Comparison of ENCODE assay signal across 10 cellular contexts in the genomic region with DNA sequence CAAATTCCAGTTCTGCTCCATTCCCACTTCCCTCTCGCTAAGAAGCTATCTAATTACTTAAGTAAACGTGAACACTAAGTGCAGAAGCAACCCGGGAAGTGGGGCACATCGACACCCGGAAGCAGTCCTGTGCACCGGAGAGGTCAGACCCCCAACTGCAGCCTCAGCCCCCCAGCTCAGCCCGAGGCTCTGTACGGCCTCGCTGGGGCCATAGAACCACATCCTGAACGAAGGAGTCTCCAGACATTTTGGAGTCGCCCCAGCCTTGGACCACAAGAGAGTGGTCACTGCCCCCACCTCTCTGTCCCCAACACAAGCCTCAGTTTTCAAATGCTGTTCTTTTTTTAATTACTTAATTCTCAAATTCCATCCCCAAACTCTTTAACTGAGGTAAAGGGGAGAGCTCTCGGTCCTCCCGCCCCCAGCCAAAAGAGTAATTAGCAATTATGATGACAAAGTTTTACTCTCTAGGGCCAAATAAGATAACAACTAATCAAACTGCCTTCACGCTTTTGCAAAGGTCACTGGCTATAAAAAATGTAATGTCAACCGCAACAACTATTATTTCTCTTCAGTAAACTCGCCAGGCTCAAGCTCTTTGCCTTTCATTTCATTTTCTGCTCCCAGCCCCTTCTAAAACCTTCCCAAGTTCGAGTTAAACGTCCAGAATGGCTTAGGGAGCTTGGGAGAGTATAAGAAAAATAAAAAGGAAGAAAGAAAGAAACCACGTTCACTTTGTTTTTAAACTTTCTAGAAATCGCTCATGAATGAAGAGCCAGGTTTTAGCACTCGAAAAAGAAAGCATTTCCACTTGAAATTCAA. TPM values are rescaled to one million over a fixed set of nuclear protein-coding genes. Genes with fewer than 3 reads are reported as not detected.
DNase-seq lines count a peak whose midpoint lies in the region; ATAC-seq, FAIRE-seq and TF ChIP-seq lines count a peak whose summit lies in the region.
"Had no signal": no experiment of that assay in that cellular context is flagged by ENCODE, and none has a peak within 500 bp of the region (broad histone marks: within the 10 kb centered on the region; RNA-seq: fewer than 3 reads in every experiment).

No MANE protein-coding gene starts in this region.

- no peaks in the 10 kb centered on the region for H3K36me3 ChIP-seq in GM23338 (ENCODE audit: insufficient read depth)
- H3K36me3 ChIP-seq in astrocyte (ENCODE audit: insufficient read depth, low read length): no peaks in the 10 kb centered on the region

- H3K4me1 ChIP-seq in GM23338 (ENCODE audit: insufficient read depth): peaks cover 72% of the 10 kb centered on the region
- peaks cover 32% of the 10 kb centered on the region for H3K4me1 ChIP-seq in astrocyte (ENCODE audit: insufficient read depth, low read length)

- no peaks in the 10 kb centered on the region for H3K36me3 Mint-ChIP-seq in CD4-positive, alpha-beta T cell (ENCODE audit: low read depth)
- peaks cover 4% of the 10 kb centered on the region; the same call in 1 of the 3 replicates for H3K36me3 Mint-ChIP-seq in GM23338 (ENCODE audit: low read depth)
- H3K36me3 Mint-ChIP-seq in astrocyte (ENCODE audit: low read depth, unreplicated experiment): peaks cover 8% of the 10 kb centered on the region
- H3K36me3 Mint-ChIP-seq in mesothelial cell of epicardium: no peaks in the 10 kb centered on the region

- CTCF ChIA-PET in CD4-positive, alpha-beta T cell (lab: Charles Lee): no interaction called here

- H3K27ac ChIP-seq in CD4-positive, alpha-beta T cell (ENCODE audit: low read depth, low read length): no peak overlapping the region
- H3K27ac ChIP-seq in GM23338 (ENCODE audit: low read depth): no peak overlapping the region
- peak overlapping the region; percentile 66 for H3K27ac ChIP-seq in astrocyte (ENCODE audit: low read depth, low read length)

- H3K4me3 Mint-ChIP-seq in CD4-positive, alpha-beta T cell: peak overlapping the region; percentile 84
- H3K4me3 Mint-ChIP-seq in GM23338 (peak overlapping the region; percentile 66), astrocyte (ENCODE audit: unreplicated experiment) (peak overlapping the region; percentile 82), mesothelial cell of epicardium (peak overlapping the region; percentile 28)

- H3K4me2 ChIP-seq in GM23338: peak overlapping the region; percentile 74
- peak overlapping the region; percentile 99 for H3K4me2 ChIP-seq in astrocyte (ENCODE audit: low read length)

- H3K27me3 Mint-ChIP-seq in CD4-positive, alpha-beta T cell: peaks cover 85% of the 10 kb centered on the region
- H3K27me3 Mint-ChIP-seq in GM23338 (ENCODE audit: insufficient read depth, low read depth, poor library complexity) (peaks cover 96% of the 10 kb centered on the region), astrocyte (ENCODE audit: low read depth, unreplicated experiment) (peaks cover 69% of the 10 kb centered on the region), mesothelial cell of epicardium (ENCODE audit: low read depth) (peaks cover 95% of the 10 kb centered on the region)

- H3K27me3 ChIP-seq in CD4-positive, alpha-beta T cell (ENCODE audit: control insufficient read depth, insufficient read depth, low read length): peaks cover 97% of the 10 kb centered on the region
- H3K27me3 ChIP-seq in GM23338 (ENCODE audit: insufficient read depth) (peaks cover 99% of the 10 kb centered on the region), astrocyte (ENCODE audit: insufficient read depth, low read length) (peaks cover 48% of the 10 kb centered on the region)

- H3K4me3 ChIP-seq in GM23338 (peak overlapping the region; percentile 71), astrocyte (ENCODE audit: insufficient read depth, low read depth, low read length) (peak overlapping the region; percentile 70)

- H4K20me1 ChIP-seq in GM23338 (replicated peaks; ENCODE audit: insufficient read depth) (peaks cover 11% of the 10 kb centered on the region), astrocyte (ENCODE audit: insufficient read depth, low read length) (peaks cover 20% of the 10 kb centered on the region)

- intact Hi-C loops in CD4-positive, alpha-beta T cell (cut with DNase I, micrococcal nuclease): no loop called here

- H3K79me2 ChIP-seq in GM23338 (replicated peaks; ENCODE audit: insufficient read depth) (no peaks in the 10 kb centered on the region), astrocyte (ENCODE audit: insufficient read depth, low read length) (peaks cover 71% of the 10 kb centered on the region)

- H2AFZ ChIP-seq in GM23338 (0 out of 2 replicates have a peak overlapping the region, but pooled peaks have one; percentile 38), astrocyte (ENCODE audit: low read depth, low read length) (peak overlapping the region; percentile 11)

- H3K9ac ChIP-seq in astrocyte (ENCODE audit: low read length): peak overlapping the region; percentile 92

- no peak overlapping the region for H3K27ac Mint-ChIP-seq in CD4-positive, alpha-beta T cell
- H3K27ac Mint-ChIP-seq in GM23338: no peak overlapping the region
- no peak overlapping the region for H3K27ac Mint-ChIP-seq in astrocyte (ENCODE audit: unreplicated experiment)
- no peak overlapping the region for H3K27ac Mint-ChIP-seq in mesothelial cell of epicardium
- H3K27ac Mint-ChIP-seq: dendritic cell treated with granulocyte-macrophage colony-stimulating factor and Interleukin-4, amounts not matched to agents 40 ng/mL and 50 ng/mL, for 4 days had no signal

- no peak for DNase-seq in CD4-positive, alpha-beta T cell
- peak; percentile 22 for DNase-seq in GM23338 (ENCODE audit: low spot score)
- peak; percentile 27 for DNase-seq in astrocyte (ENCODE audit: low read depth)
- no peak for DNase-seq in mesothelial cell of epicardium (ENCODE audit: low spot score in 2 of 2, unreplicated experiment in 2 of 2)
- DNase-seq in urothelium cell line (ENCODE audit: low spot score): no peak
- DNase-seq in putamen (ENCODE audit: low spot score): no peak

- no peaks in the 10 kb centered on the region for H3K9me2 ChIP-seq in GM23338 (ENCODE audit: insufficient read depth)

- H3K4me1 Mint-ChIP-seq in CD4-positive, alpha-beta T cell (ENCODE audit: low read depth): peaks cover 67% of the 10 kb centered on the region
- peaks cover 60% of the 10 kb centered on the region for H3K4me1 Mint-ChIP-seq in GM23338
- peaks cover 2% of the 10 kb centered on the region for H3K4me1 Mint-ChIP-seq in astrocyte (ENCODE audit: low read depth, unreplicated experiment)
- H3K4me1 Mint-ChIP-seq in mesothelial cell of epicardium: peaks cover 35% of the 10 kb centered on the region

- no peak for TF ChIP-seq CTCF in CD4-positive, alpha-beta T cell (IDR thresholded peaks at IDR 0.05)
- no peak for TF ChIP-seq CTCF in GM23338 (conservative IDR thresholded peaks at IDR 0.05; ENCODE audit: low read depth in 2 of 2)
- no peak for TF ChIP-seq CTCF in astrocyte (IDR thresholded peaks at IDR 0.05; ENCODE audit: insufficient read depth, low read depth, low read length)
- no peak for TF ChIP-seq CTCF in mesothelial cell of epicardium (IDR thresholded peaks at IDR 0.05; ENCODE audit: unreplicated experiment)

- H3F3A ChIP-seq in GM23338 (replicated peaks; ENCODE audit: low read depth): peaks cover 44% of the 10 kb centered on the region

- no peaks in the 10 kb centered on the region for H3K9me3 ChIP-seq in CD4-positive, alpha-beta T cell (ENCODE audit: control insufficient read depth, low read length)
- H3K9me3 ChIP-seq in astrocyte (ENCODE audit: insufficient read depth, low read depth, low read length): no peaks in the 10 kb centered on the region

- FAIRE-seq in astrocyte (lab: Jason Lieb, UNC): no peak
- no peak for FAIRE-seq in urothelium cell line (lab: Jason Lieb, UNC)

- H3K9me3 Mint-ChIP-seq in CD4-positive, alpha-beta T cell: peaks cover 2% of the 10 kb centered on the region
- H3K9me3 Mint-ChIP-seq in GM23338 (peaks cover 13% of the 10 kb centered on the region; the same call in 2 of the 3 replicates), astrocyte (ENCODE audit: unreplicated experiment) (peaks cover 25% of the 10 kb centered on the region), mesothelial cell of epicardium (no peaks in the 10 kb centered on the region)

- POLR2A ChIA-PET in CD4-positive, alpha-beta T cell (lab: Charles Lee): no interaction called here

- ATAC-seq in CD4-positive, alpha-beta T cell (ENCODE audit: poor library complexity): no peak
- ATAC-seq in GM23338 (no peak), HG03432 (IDR thresholded peaks at IDR 0.05; ENCODE audit: unreplicated experiment) (no peak), GM21423 (IDR thresholded peaks at IDR 0.05; ENCODE audit: unreplicated experiment) (no peak)

TF ChIP-seq in GM23338, 12 proteins besides CTCF, POLR2A, EP300 and RAD21:
- TF ChIP-seq EZH2 (IDR thresholded peaks at IDR 0.05; ENCODE audit: low read depth, unreplicated experiment) (peak; percentile 86), ETS1 (IDR thresholded peaks at IDR 0.05) (no peak)

RNA-seq across cellular contexts. Expression of gene PAX6, which starts 2.2 kb away (rescaled TPM):
- not detected for total RNA-seq in CD4-positive, alpha-beta T cell
- total RNA-seq in GM23338 (2014; rRNA removed; shearing (Covaris generic)): 0.17 and 1.0 TPM in 2 replicates
- polyA plus RNA-seq in GM23338 (2016; fragmentation: Nextera tagmentation; extraction: Ambion mirVana): 0.24 and 0.45 TPM in 2 replicates
- 3.9 and 12.2 TPM in 2 replicates for total RNA-seq in astrocyte
- not detected in 3 replicates for total RNA-seq in mesothelial cell of epicardium
- total RNA-seq: osteocyte had no signal

Comparison
In these comparisons a context has a peak if more than half of its experiments do, and no peak if none do; other contexts are left out.
1. DNase-seq: peak in GM23338 (single experiment) and astrocyte (single experiment); none in CD4-positive, alpha-beta T cell (0 of 10), mesothelial cell of epicardium (0 of 2), urothelium cell line (single experiment) and putamen (single experiment).
2. H3K4me3 Mint-ChIP-seq: peak in every context shown above with its lines; median percentile 84 in CD4-positive, alpha-beta T cell; 82 in astrocyte; 66 in GM23338; 28 in mesothelial cell of epicardium.